ENCODE assay signal across 10 cellular contexts in genomic region chr1:170168263-170168662, GRCh38. TPM values are rescaled to one million over a fixed set of nuclear protein-coding genes. Genes with fewer than 3 reads are reported as not detected.
DNase-seq lines count a peak whose midpoint lies in the region; FAIRE-seq and TF ChIP-seq lines count a peak whose summit lies in the region.
"Had no signal": no experiment of that assay in that cellular context is flagged by ENCODE, and none has a peak within 500 bp of the region (broad histone marks: within the 10 kb centered on the region; RNA-seq: fewer than 3 reads in every experiment).

No MANE protein-coding gene starts in this region.

- TF ChIP-seq CTCF in MCF 10A (IDR thresholded peaks at IDR 0.05; ENCODE audit: unreplicated experiment), result no peak
- TF ChIP-seq CTCF in breast epithelium (IDR thresholded peaks at IDR 0.05), result no peak
- no peak for TF ChIP-seq CTCF in PC-9 (conservative IDR thresholded peaks at IDR 0.05)
- TF ChIP-seq CTCF in fibroblast of lung (conservative IDR thresholded peaks at IDR 0.05 in 1 of 2, IDR thresholded peaks at IDR 0.05 in 1 of 2; ENCODE audit: low read depth in 1 of 2, low read length in 2 of 2), result no peak

- H2AFZ ChIP-seq in PC-9 (no peak overlapping the region), fibroblast of lung (ENCODE audit: low read length) (peak overlapping the region; percentile 32)

- no peak overlapping the region for H3K4me3 ChIP-seq in breast epithelium
- H3K4me3 ChIP-seq in PC-9, result peak overlapping the region; percentile 35; the same call in 1 of the 2 replicates
- H3K4me3 ChIP-seq in fibroblast of lung (replicated peaks in 1 of 4; ENCODE audit: control extremely low read depth in 1 of 4, insufficient read depth in 1 of 4, low read depth in 3 of 4, low read length in 4 of 4), result peak overlapping the region in 2 of 4 experiments; percentile 8 to 52
- H3K4me3 ChIP-seq: lower lobe of right lung had no signal

- BruUV-seq in MCF 10A (replicated peaks; lab: Mats Ljungman, UMichigan), result no TSS peak
- BruUV-seq in PC-9 (replicated peaks; lab: Mats Ljungman, UMichigan), result no TSS peak

- H3K4me1 ChIP-seq in breast epithelium (no peaks in the 10 kb centered on the region), PC-9 (replicated peaks; ENCODE audit: insufficient read depth) (no peaks in the 10 kb centered on the region), fibroblast of lung (ENCODE audit: control insufficient read depth, extremely low read depth, insufficient read depth, low read length) (no peaks in the 10 kb centered on the region)
- H3K4me1 ChIP-seq: lower lobe of right lung had no signal

- no peaks in the 10 kb centered on the region for H4K20me1 ChIP-seq in PC-9 (ENCODE audit: insufficient read depth)
- H4K20me1 ChIP-seq in fibroblast of lung (ENCODE audit: control insufficient read depth, extremely low read depth, insufficient read depth, low read length), result no peaks in the 10 kb centered on the region

- no peaks in the 10 kb centered on the region for H3K9me2 ChIP-seq in PC-9 (ENCODE audit: insufficient read depth)

- peak; percentile 48 for DNase-seq in MCF 10A (ENCODE audit: unreplicated experiment)
- DNase-seq in breast epithelium (ENCODE audit: low spot score in 2 of 2), result no peak
- peak in 1 of 2 experiments; percentile 38 for DNase-seq in PC-9
- peak; percentile 56 to 74 for DNase-seq in fibroblast of lung (ENCODE audit: low read depth in 2 of 2)
- DNase-seq in urothelium cell line (ENCODE audit: low spot score), result peak; percentile 15
- DNase-seq in mesenteric fat pad (ENCODE audit: low spot score), result no peak
- DNase-seq in NCI-H2081 treated with DMSO at 0.1 percent for 48 hours (lab: John Stamatoyannopoulos, UW), result no peak
- no peak for DNase-seq in SKM-1 treated with dmso at 0.1 percent for 144 hours (lab: John Stamatoyannopoulos, UW; ENCODE audit: unreplicated experiment)
- DNase-seq: lower lobe of right lung, NCI-H2227 treated with DMSO at 0.1 percent for 48 hours had no signal

- intact Hi-C loops in MCF 10A (cut with micrococcal nuclease) (no loop called here), breast epithelium (cut with DNase I; ENCODE audit: low total_unique reads) (no loop called here), PC-9 (cut with micrococcal nuclease; ENCODE audit: unreplicated experiment) (no loop called here)

- no peak for TF ChIP-seq POLR2A in breast epithelium (IDR thresholded peaks at IDR 0.05)

- H3K36me3 ChIP-seq in breast epithelium (no peaks in the 10 kb centered on the region), PC-9 (ENCODE audit: low read depth) (no peaks in the 10 kb centered on the region), fibroblast of lung (ENCODE audit: control insufficient read depth, insufficient read depth, low read length) (no peaks in the 10 kb centered on the region)
- H3K36me3 ChIP-seq: lower lobe of right lung had no signal

- peak overlapping the region; percentile 60 for H3K4me3 Mint-ChIP-seq in MCF 10A (ENCODE audit: unreplicated experiment)

- H3K27ac Mint-ChIP-seq in MCF 10A (ENCODE audit: low read depth, unreplicated experiment), result peak overlapping the region; percentile 80

- H3K27ac ChIP-seq in breast epithelium, result no peak overlapping the region
- H3K27ac ChIP-seq in PC-9, result no peak overlapping the region
- peak overlapping the region; percentile 29 for H3K27ac ChIP-seq in fibroblast of lung (ENCODE audit: insufficient read depth, low read length)
- H3K27ac ChIP-seq: lower lobe of right lung had no signal

- H3K4me1 Mint-ChIP-seq in MCF 10A (ENCODE audit: insufficient read depth, unreplicated experiment), result peaks cover 7% of the 10 kb centered on the region

- CTCF ChIA-PET in MCF 10A (lab: Yijun Ruan, JAX) (interaction anchor here (0.5 to 1.4 kb wide), 3 partner anchors 20 to 522 kb away, joined by 4 to 5 read pairs (median 4); no protein-coding TSS in a partner anchor), PC-9 (lab: Charles Lee) (no interaction called here)

- POLR2A ChIA-PET in MCF 10A (lab: Yijun Ruan, JAX) (no interaction called here), PC-9 (lab: Charles Lee; ENCODE audit: unreplicated experiment) (no interaction called here)

- no peaks in the 10 kb centered on the region for H3K27me3 ChIP-seq in breast epithelium
- H3K27me3 ChIP-seq in PC-9 (ENCODE audit: insufficient read depth, low read depth), result no peaks in the 10 kb centered on the region
- H3K27me3 ChIP-seq in fibroblast of lung (ENCODE audit: control insufficient read depth, insufficient read depth, low read length), result no peaks in the 10 kb centered on the region

- no peaks in the 10 kb centered on the region for H3K36me3 Mint-ChIP-seq in MCF 10A (ENCODE audit: insufficient read depth, unreplicated experiment)

- H3K4me2 ChIP-seq in PC-9, result peak overlapping the region; percentile 38
- peak overlapping the region; percentile 3 for H3K4me2 ChIP-seq in fibroblast of lung (ENCODE audit: extremely low read depth, insufficient read depth, low read length)

- H3K79me2 ChIP-seq in PC-9 (ENCODE audit: low read depth) (no peaks in the 10 kb centered on the region), fibroblast of lung (ENCODE audit: control insufficient read depth, insufficient read depth, low read length) (no peaks in the 10 kb centered on the region)

- no peaks in the 10 kb centered on the region for H3F3A ChIP-seq in PC-9 (ENCODE audit: insufficient read depth, low read depth)

- FAIRE-seq in urothelium cell line (lab: Jason Lieb, UNC), result no peak

- peaks cover 26% of the 10 kb centered on the region for H3K9me3 Mint-ChIP-seq in MCF 10A (ENCODE audit: unreplicated experiment)

- H3K9me3 ChIP-seq in breast epithelium (peaks cover 0 to 8% of the 10 kb centered on the region in 2 donors), PC-9 (ENCODE audit: insufficient read depth, low read depth) (no peaks in the 10 kb centered on the region), fibroblast of lung (ENCODE audit: control insufficient read depth, insufficient read depth, low read depth, low read length) (no peaks in the 10 kb centered on the region)
- H3K9me3 ChIP-seq: lower lobe of right lung had no signal

- H3K27me3 Mint-ChIP-seq in MCF 10A (ENCODE audit: insufficient read depth, unreplicated experiment), result no peaks in the 10 kb centered on the region

- no peak overlapping the region for H3K9ac ChIP-seq in fibroblast of lung (ENCODE audit: insufficient read depth, low read length)

RNA-seq across cellular contexts. Expression of gene NTMT2, which starts 22.5 kb away (rescaled TPM):
- total RNA-seq in MCF 10A (2022), result not detected in 2 replicates
- total RNA-seq in breast epithelium, result not detected
- not detected in 2 replicates for total RNA-seq in PC-9 (2021)
- not detected in 2 replicates for total RNA-seq in fibroblast of lung
- polyA plus RNA-seq in fibroblast of lung, result not detected in 2 replicates
- not detected in 2 replicates for polyA plus RNA-seq in fibroblast of lung (2012)
- not detected in 2 replicates for polyA minus RNA-seq in fibroblast of lung (ENCODE audit: low replicate concordance)
- not detected for total RNA-seq in mesenteric fat pad
- total RNA-seq: lower lobe of right lung had no signal

Comparison
In these comparisons a context has a peak if more than half of its experiments do, and no peak if none do; other contexts are left out.
1. DNase-seq: peak in MCF 10A (single experiment), fibroblast of lung (2 of 2) and urothelium cell line (single experiment); none in breast epithelium (0 of 2), mesenteric fat pad (single experiment), NCI-H2081 treated with DMSO at 0.1 percent for 48 hours (single experiment) and SKM-1 treated with dmso at 0.1 percent for 144 hours (single experiment).